ENCODE assay signal across 28 cellular contexts in the genomic region with DNA sequence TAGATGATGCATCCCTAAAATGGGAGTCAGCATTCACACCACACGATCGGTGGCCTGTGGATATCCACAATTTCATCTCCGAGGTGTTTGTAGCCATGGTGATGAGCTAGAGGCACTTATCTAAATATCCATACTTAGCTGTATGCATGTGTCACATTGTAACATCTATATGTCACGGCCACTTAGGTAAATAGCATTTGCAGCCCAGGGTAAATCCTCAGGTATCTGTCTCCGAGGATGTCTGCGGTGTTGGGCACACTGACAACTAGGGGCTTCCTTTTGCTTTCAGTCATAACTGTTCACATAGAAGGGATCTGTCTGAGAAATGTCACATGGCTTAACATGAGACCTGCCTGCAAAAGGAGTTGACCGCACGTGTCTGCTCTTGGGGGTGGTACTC.
"Had no signal": no experiment of that assay in that cellular context is flagged by ENCODE, and none has a peak within 500 bp of the region (broad histone marks: within the 10 kb centered on the region; RNA-seq: fewer than 3 reads in every experiment).

No MANE protein-coding gene starts in this region.

- H3K9me3 Mint-ChIP-seq: dendritic cell treated with granulocyte-macrophage colony-stimulating factor and Interleukin-4, amounts not matched to agents 40 ng/mL and 50 ng/mL, for 4 days; endodermal cell had no signal

- DNase-seq: cortex of kidney; dermis blood vessel endothelial cell; dorsolateral prefrontal cortex; effector CD4-positive, alpha-beta T cell; effector CD8-positive, alpha-beta T cell; effector memory CD4-positive, alpha-beta T cell; effector memory CD8-positive, alpha-beta T cell; endodermal cell; erythroblast; esophagus squamous epithelium; foreskin fibroblast; foreskin keratinocyte; foreskin melanocyte; gastrocnemius medialis; glutamatergic neuron; head of caudate nucleus; heart left ventricle; heart right ventricle had no signal

- FAIRE-seq: colon, endometrium, endothelial cell of umbilical vein, frontal cortex had no signal

- H3K27ac ChIP-seq: coronary artery, dorsolateral prefrontal cortex, epithelial cell of prostate, esophagus muscularis mucosa, esophagus squamous epithelium, foreskin keratinocyte, gastrocnemius medialis, gastroesophageal sphincter, heart left ventricle, heart right ventricle had no signal

- ATAC-seq: effector memory CD8-positive, alpha-beta T cell; esophagus mucosa; foreskin keratinocyte; gastrocnemius medialis; gastroesophageal sphincter; heart left ventricle; heart right ventricle had no signal

- H3K4me1 ChIP-seq: esophagus muscularis mucosa, esophagus squamous epithelium, foreskin keratinocyte, gastrocnemius medialis, gastroesophageal sphincter had no signal

- H3K27me3 ChIP-seq: esophagus squamous epithelium, foreskin keratinocyte, gastrocnemius medialis, heart left ventricle had no signal

- H3K27ac Mint-ChIP-seq: dendritic cell treated with granulocyte-macrophage colony-stimulating factor and Interleukin-4, amounts not matched to agents 40 ng/mL and 50 ng/mL, for 4 days; effector memory CD8-positive, alpha-beta T cell; endodermal cell had no signal

- H3K36me3 ChIP-seq: esophagus muscularis mucosa, esophagus squamous epithelium, gastrocnemius medialis, gastroesophageal sphincter, heart left ventricle, heart right ventricle had no signal

- H3K9me3 ChIP-seq: esophagus muscularis mucosa, esophagus squamous epithelium, gastrocnemius medialis, gastroesophageal sphincter, heart left ventricle, heart right ventricle had no signal

- H3K27me3 Mint-ChIP-seq: dendritic cell treated with granulocyte-macrophage colony-stimulating factor and Interleukin-4, amounts not matched to agents 40 ng/mL and 50 ng/mL, for 4 days; effector memory CD8-positive, alpha-beta T cell had no signal

- H3K4me3 ChIP-seq: coronary artery, dorsolateral prefrontal cortex, esophagus muscularis mucosa, esophagus squamous epithelium, gastrocnemius medialis, gastroesophageal sphincter, heart left ventricle, heart right ventricle had no signal

- H3K4me3 Mint-ChIP-seq: dendritic cell treated with granulocyte-macrophage colony-stimulating factor and Interleukin-4, amounts not matched to agents 40 ng/mL and 50 ng/mL, for 4 days; effector memory CD8-positive, alpha-beta T cell; endodermal cell had no signal
